In the genomic region with DNA sequence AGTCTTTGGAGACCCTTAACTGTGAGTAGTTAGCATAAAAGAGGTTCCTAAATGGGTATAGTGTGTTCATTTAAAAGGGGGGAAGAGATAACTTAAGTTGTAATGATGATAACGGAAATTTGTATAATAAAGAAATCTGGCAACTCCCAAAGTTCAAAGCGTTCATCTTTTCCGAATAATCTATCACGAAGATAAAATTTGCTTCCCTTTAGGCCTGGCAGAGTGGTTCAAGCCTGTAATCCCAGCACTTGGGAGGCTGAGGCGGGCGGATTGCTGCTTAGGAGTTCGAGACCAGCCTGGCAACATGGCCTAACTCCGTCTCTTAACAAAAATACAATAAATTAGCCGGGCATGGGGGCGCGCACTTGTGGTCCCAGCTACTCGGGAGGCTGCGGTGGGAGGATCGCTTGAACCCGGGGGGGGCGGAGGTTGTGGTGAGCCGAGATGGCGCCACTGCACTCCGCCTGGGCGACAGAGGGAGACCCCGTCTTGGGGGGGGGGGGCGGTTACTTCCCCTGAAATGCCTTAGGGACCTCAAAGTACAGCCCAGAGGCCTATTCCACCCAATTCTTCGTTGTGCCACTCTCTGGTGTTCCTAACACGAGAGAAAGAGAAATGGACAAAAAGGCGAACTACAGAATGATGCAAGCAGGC, we compare ENCODE assay signal across 8 cellular contexts. TPM values are rescaled to one million over a fixed set of nuclear protein-coding genes. Genes with fewer than 3 reads are reported as not detected.
A peak's percentile ranks its signal among the peaks of the same experiment; 100 is the strongest.
DNase-seq lines count a peak whose midpoint lies in the region; ATAC-seq, FAIRE-seq and TF ChIP-seq lines count a peak whose summit lies in the region.

No MANE protein-coding gene starts in this region.

- peaks cover 36% of the 10 kb centered on the region for H3K36me3 Mint-ChIP-seq in T-helper 1 cell treated with Interleukin-12 subunit alpha and Interleukin-12 subunit beta and Interleukin-4 antibody, amounts not matched to agents 30 μg/mL and 1 μg/mL, for 36 hours (ENCODE audit: low read depth)
- peaks cover 58% of the 10 kb centered on the region for H3K36me3 Mint-ChIP-seq in brain

- H3K27me3 Mint-ChIP-seq in T-helper 1 cell treated with Interleukin-12 subunit alpha and Interleukin-12 subunit beta and Interleukin-4 antibody, amounts not matched to agents 30 μg/mL and 1 μg/mL, for 36 hours (ENCODE audit: low read depth), result no peaks in the 10 kb centered on the region
- peaks cover 14% of the 10 kb centered on the region for H3K27me3 Mint-ChIP-seq in brain

- peak; percentile 59 for FAIRE-seq in GM18507 (lab: Jason Lieb, UNC)

- no peak for DNase-seq in GM18507 (ENCODE audit: extremely low spot score, insufficient read length, low read depth)
- peak; percentile 50 for DNase-seq in left lobe of liver (ENCODE audit: low spot score)
- peak; percentile 2 to 11 (median 6) for DNase-seq in stimulated activated CD4-positive, alpha-beta T cell treated with anti-CD3 and anti-CD28 coated beads, TNF-alpha, amount 100 ng/mL, for 4 hours (ENCODE audit: low read depth in 3 of 3)
- no peak for DNase-seq in H4 (ENCODE audit: low spot score)

- H3K4me1 Mint-ChIP-seq in T-helper 1 cell treated with Interleukin-12 subunit alpha and Interleukin-12 subunit beta and Interleukin-4 antibody, amounts not matched to agents 30 μg/mL and 1 μg/mL, for 36 hours (ENCODE audit: low read depth), result peaks cover 37% of the 10 kb centered on the region
- H3K4me1 Mint-ChIP-seq in brain, result peaks cover 61% of the 10 kb centered on the region

- H3K9me3 Mint-ChIP-seq in T-helper 1 cell treated with Interleukin-12 subunit alpha and Interleukin-12 subunit beta and Interleukin-4 antibody, amounts not matched to agents 30 μg/mL and 1 μg/mL, for 36 hours, result no peaks in the 10 kb centered on the region
- peaks cover 8 to 30% (median 15%) of the 10 kb centered on the region in 5 experiments for H3K9me3 Mint-ChIP-seq in brain

- peak overlapping the region; percentile 96 for H3K4me3 Mint-ChIP-seq in T-helper 1 cell treated with Interleukin-12 subunit alpha and Interleukin-12 subunit beta and Interleukin-4 antibody, amounts not matched to agents 30 μg/mL and 1 μg/mL, for 36 hours
- H3K4me3 Mint-ChIP-seq in brain, result peak overlapping the region; percentile 98 to 100 (median 100)

- peak overlapping the region; percentile 99 for H3K27ac Mint-ChIP-seq in T-helper 1 cell treated with Interleukin-12 subunit alpha and Interleukin-12 subunit beta and Interleukin-4 antibody, amounts not matched to agents 30 μg/mL and 1 μg/mL, for 36 hours
- H3K27ac Mint-ChIP-seq in brain, result peak overlapping the region; percentile 99 to 100 (median 99)

- ATAC-seq in left lobe of liver, result peak; percentile 19
- no peak for ATAC-seq in HG03095 (IDR thresholded peaks at IDR 0.05; ENCODE audit: unreplicated experiment)
- no peak for ATAC-seq in HG03039 (IDR thresholded peaks at IDR 0.05; ENCODE audit: unreplicated experiment)

- no peak for TF ChIP-seq CTCF in brain (conservative IDR thresholded peaks at IDR 0.05)

RNA-seq across cellular contexts. Expression of a gene that starts 0.9 kb away (rescaled TPM):
- polyA plus RNA-seq in brain (ENCODE audit: insufficient read depth, low read depth, low replicate concordance), result 12.0 TPM
- total RNA-seq in left lobe of liver, result 47.5 TPM
- 14.2 and 26.6 TPM in 2 replicates for total RNA-seq in H4 (2014; rRNA removed; shearing (Covaris generic))

RNA-seq across cellular contexts. Expression of a gene that starts 48.5 kb away (rescaled TPM):
- 8.7 TPM for polyA plus RNA-seq in brain (ENCODE audit: insufficient read depth, low read depth, low replicate concordance)
- total RNA-seq in left lobe of liver, result 12.6 TPM
- total RNA-seq in H4 (2014; rRNA removed; shearing (Covaris generic)), result 13.4 and 13.7 TPM in 2 replicates

Comparison
In these comparisons a context has a peak if more than half of its experiments do, and no peak if none do; other contexts are left out.
1. DNase-seq: peak in left lobe of liver (single experiment) and stimulated activated CD4-positive, alpha-beta T cell treated with anti-CD3 and anti-CD28 coated beads, TNF-alpha, amount 100 ng/mL, for 4 hours (3 of 3); none in GM18507 (single experiment) and H4 (single experiment).